ENCODE assay signal across 10 cellular contexts in genomic region chr1:224106568-224107281, GRCh38. TPM values are rescaled to one million over a fixed set of nuclear protein-coding genes. Genes with fewer than 3 reads are reported as not detected.
DNase-seq lines count a peak whose midpoint lies in the region; ATAC-seq and TF ChIP-seq lines count a peak whose summit lies in the region.
"Had no signal": no experiment of that assay in that cellular context is flagged by ENCODE, and none has a peak within 500 bp of the region (broad histone marks: within the 10 kb centered on the region; RNA-seq: fewer than 3 reads in every experiment).

No MANE protein-coding gene starts in this region.

- no peaks in the 10 kb centered on the region for H3K9me3 Mint-ChIP-seq in H9

- H3T11ph ChIP-seq in H9 (ENCODE audit: low read length): no peak overlapping the region

- no peak overlapping the region for H3K56ac ChIP-seq in H9 (ENCODE audit: insufficient read length, low read depth, low read length)

- no peak overlapping the region for H3K4me3 ChIP-seq in coronary artery
- H3K4me3 ChIP-seq: HAP-1, heart right ventricle had no signal

- H3K4me1 ChIP-seq in H9 (ENCODE audit: insufficient read depth, low read length): no peaks in the 10 kb centered on the region
- H3K4me1 ChIP-seq: heart right ventricle had no signal

- no peak overlapping the region for H2BK5ac ChIP-seq in H9 (ENCODE audit: insufficient read length, low read length)

- TF ChIP-seq CTCF in H9 (conservative IDR thresholded peaks at IDR 0.05): peak; percentile 64
- TF ChIP-seq CTCF in coronary artery (IDR thresholded peaks at IDR 0.05): no peak

- no peak overlapping the region for H2AK5ac ChIP-seq in H9 (ENCODE audit: insufficient read length, low read length)

- H3K4me1 Mint-ChIP-seq in H9: peaks cover 3% of the 10 kb centered on the region in 2 experiments; a peak in 3 of 4 replicates

- peak overlapping the region; percentile 97 for H2AFZ ChIP-seq in H9 (ENCODE audit: low read length)

- H3K27me3 ChIP-seq in H9 (ENCODE audit: insufficient read depth, low read length): no peaks in the 10 kb centered on the region

- no peak overlapping the region for H3K14ac ChIP-seq in H9 (ENCODE audit: insufficient read depth, low read length)

- H3K27ac ChIP-seq in H9 (ENCODE audit: insufficient read length, low read depth, low read length) (no peak overlapping the region), coronary artery (no peak overlapping the region)
- H3K27ac ChIP-seq: heart right ventricle had no signal

- no CpG with 5 or more reads among the region's 5 CpGs for WGBS in H9 (ENCODE audit: extremely low coverage, insufficient read length, low lambda C conversion rate)

- H4K91ac ChIP-seq in H9 (ENCODE audit: insufficient read length, low read depth, low read length): no peak overlapping the region

- no peaks in the 10 kb centered on the region for H3K9me3 ChIP-seq in H9 (ENCODE audit: control insufficient read depth, low read depth, low read length)
- H3K9me3 ChIP-seq: HAP-1, heart right ventricle had no signal

- no peaks in the 10 kb centered on the region for H3K79me2 ChIP-seq in H9 (ENCODE audit: insufficient read depth, low read length)

- no peaks in the 10 kb centered on the region for H3K79me1 ChIP-seq in H9 (ENCODE audit: insufficient read depth, low read depth, low read length, poor library complexity, severe bottlenecking)

- no peak overlapping the region for H3K4me2 ChIP-seq in H9 (ENCODE audit: insufficient read depth, insufficient read length, low read length)

- no peaks in the 10 kb centered on the region for H3K36me3 Mint-ChIP-seq in H9 (ENCODE audit: insufficient read depth in 1 of 3, low read depth in 3 of 3)

- H4K8ac ChIP-seq in H9 (replicated peaks; ENCODE audit: insufficient read length, low read depth, low read length): peak overlapping the region; percentile 63

- no peak overlapping the region; a peak in 1 of 5 replicates for H3K4me3 Mint-ChIP-seq in H9

- peak; percentile 0 for DNase-seq in stimulated activated CD4-positive, alpha-beta T cell treated with anti-CD3 and anti-CD28 coated beads, Interleukin-12 subunit alpha, Interleukin-12 subunit beta, amount 100 ng/mL, for 4 hours
- no peak for DNase-seq in stimulated activated CD4-positive, alpha-beta T cell treated with anti-CD3 and anti-CD28 coated beads, Interleukin-1b, Interleukin-23, amount 100 ng/mL, for 48 hours
- DNase-seq in H9 (peak; percentile 67), MV-4-11 (lab: John Stamatoyannopoulos, UW) (peak; percentile 73), T1000 (lab: John Stamatoyannopoulos, UW) (peak; percentile 32), germinal center (ENCODE audit: low spot score) (peak; percentile 54), coronary artery (ENCODE audit: low spot score) (no peak)
- no peak for DNase-seq in stimulated activated naive CD8-positive, alpha-beta T cell treated with anti-CD3 and anti-CD28 coated beads, Interleukin-15, Interleukin-2, amounts not matched to agents 100 U/mL and 50 U/mL, for 24 hours
- DNase-seq: heart right ventricle had no signal

- no peaks in the 10 kb centered on the region for H3K23me2 ChIP-seq in H9 (ENCODE audit: insufficient read length, low read depth, low read length, poor library complexity, severe bottlenecking)

- no peak overlapping the region for H3K9ac ChIP-seq in H9 (ENCODE audit: extremely low read depth, insufficient read length, low read length)

- peak; percentile 71 for ATAC-seq in stimulated activated naive CD8-positive, alpha-beta T cell treated with anti-CD3 and anti-CD28 coated beads, Interleukin-15, Interleukin-2, amounts not matched to agents 100 U/mL and 50 U/mL, for 24 hours

- H3K27ac Mint-ChIP-seq in H9: no peak overlapping the region

- H3K18ac ChIP-seq in H9 (ENCODE audit: insufficient read length, low read depth, low read length): peak overlapping the region; percentile 89

- H3K27me3 Mint-ChIP-seq in H9 (ENCODE audit: low read depth): peaks cover 7% of the 10 kb centered on the region

- no peak overlapping the region for H4K5ac ChIP-seq in H9 (ENCODE audit: insufficient read length, low read depth, low read length)

- no peak overlapping the region for H2BK120ac ChIP-seq in H9 (ENCODE audit: low read depth, low read length, poor library complexity, severe bottlenecking)

- no peak overlapping the region for H3K23ac ChIP-seq in H9 (ENCODE audit: insufficient read length, low read depth, low read length)

- no peak overlapping the region for H3K4ac ChIP-seq in H9 (ENCODE audit: low read depth, low read length)

- no peak overlapping the region for H2BK20ac ChIP-seq in H9 (ENCODE audit: low read depth, low read length, poor library complexity, severe bottlenecking)

- H4K20me1 ChIP-seq in H9 (ENCODE audit: control insufficient read depth, insufficient read depth, insufficient read length): no peaks in the 10 kb centered on the region

- H2BK15ac ChIP-seq in H9 (ENCODE audit: low read depth, low read length): no peak overlapping the region

- no peak overlapping the region for H2BK12ac ChIP-seq in H9 (ENCODE audit: insufficient read length, low read depth, low read length)

RNA-seq across cellular contexts. Expression of gene FBXO28, which starts 7.2 kb away (rescaled TPM):
- 45.7 and 55.0 TPM in 2 replicates for total RNA-seq in H9 (2021)

Comparison
In these comparisons a context has a peak if more than half of its experiments do, and no peak if none do; other contexts are left out.
1. DNase-seq: peak in stimulated activated CD4-positive, alpha-beta T cell treated with anti-CD3 and anti-CD28 coated beads, Interleukin-12 subunit alpha, Interleukin-12 subunit beta, amount 100 ng/mL, for 4 hours (single experiment), H9 (single experiment), MV-4-11 (single experiment), T1000 (single experiment) and germinal center (single experiment); none in stimulated activated CD4-positive, alpha-beta T cell treated with anti-CD3 and anti-CD28 coated beads, Interleukin-1b, Interleukin-23, amount 100 ng/mL, for 48 hours (single experiment), stimulated activated naive CD8-positive, alpha-beta T cell treated with anti-CD3 and anti-CD28 coated beads, Interleukin-15, Interleukin-2, amounts not matched to agents 100 U/mL and 50 U/mL, for 24 hours (single experiment) and coronary artery (single experiment).